In the genomic region with DNA sequence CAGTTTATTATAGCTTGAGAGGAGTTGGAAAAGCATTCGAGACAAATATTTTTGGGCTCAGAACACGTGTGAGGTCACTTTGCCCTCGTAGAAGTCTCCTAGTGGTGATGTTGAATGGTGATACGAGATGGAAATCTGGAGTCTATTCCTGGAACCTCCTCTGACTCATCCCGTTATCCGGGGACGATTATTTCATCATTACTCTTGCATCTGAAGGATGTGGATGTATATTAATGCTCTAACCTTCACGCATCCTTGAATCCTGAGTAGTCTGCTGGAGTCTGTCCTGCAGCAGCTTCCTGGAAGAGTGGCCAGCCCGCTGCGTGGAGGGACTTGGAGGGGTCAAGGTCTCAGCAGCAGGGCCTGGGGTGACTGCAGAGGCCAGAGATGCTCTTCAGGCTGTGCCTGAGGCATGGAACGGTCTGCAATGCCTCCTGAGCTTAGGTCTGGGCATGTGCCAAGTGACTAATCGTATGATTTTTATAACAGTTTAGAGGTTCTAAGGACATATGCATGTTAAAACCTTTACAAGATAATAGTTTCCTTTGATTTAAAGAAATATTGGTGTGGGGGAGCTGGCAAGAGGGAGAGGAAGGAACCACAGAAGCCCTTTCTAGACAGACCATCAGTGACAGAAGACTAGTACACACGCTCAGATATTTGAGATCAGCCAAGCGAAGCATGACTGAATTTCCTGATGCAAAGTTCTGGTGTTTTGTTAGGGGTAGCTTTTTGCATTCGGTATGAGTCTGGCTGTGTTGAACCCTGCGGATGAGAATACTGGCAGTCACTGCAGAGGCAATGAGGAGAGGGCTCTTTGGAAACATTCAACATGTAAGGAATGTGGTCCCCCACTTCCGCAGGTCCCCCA, we compare ENCODE assay signal across 9 cellular contexts.
A peak's percentile ranks its signal among the peaks of the same experiment; 100 is the strongest.
DNase-seq lines count a peak whose midpoint lies in the region; ATAC-seq lines count a peak whose summit lies in the region.
"Had no signal": no experiment of that assay in that cellular context is flagged by ENCODE, and none has a peak within 500 bp of the region (broad histone marks: within the 10 kb centered on the region; RNA-seq: fewer than 3 reads in every experiment).

No MANE protein-coding gene starts in this region.

- peak; percentile 80 for DNase-seq in AG08395 (ENCODE audit: low spot score)
- DNase-seq in LHCN-M2 (ENCODE audit: low read depth) = peak; percentile 84
- peak; percentile 74 for DNase-seq in fibroblast of the conjunctiva (ENCODE audit: low read depth)
- no peak for DNase-seq in stimulated activated effector memory CD8-positive, alpha-beta T cell treated with anti-CD3 and anti-CD28 coated beads, Interleukin-12 subunit alpha, Interleukin-12 subunit beta, amount 100 ng/mL, for 72 hours (ENCODE audit: low spot score in 2 of 2)
- DNase-seq in LoVo (ENCODE audit: low spot score) = no peak
- DNase-seq in COR-L47 (lab: John Stamatoyannopoulos, UW) = no peak
- no peak for DNase-seq in NOMO-1 treated with dmso at 0.1 percent for 144 hours (lab: John Stamatoyannopoulos, UW; ENCODE audit: unreplicated experiment)
- DNase-seq: DMS 273 treated with DMSO at 0.1 percent for 48 hours had no signal

- peak; percentile 61 for ATAC-seq in GM19463 (IDR thresholded peaks at IDR 0.05; ENCODE audit: unreplicated experiment)
- no peak for ATAC-seq in stimulated activated effector memory CD8-positive, alpha-beta T cell treated with anti-CD3 and anti-CD28 coated beads, Interleukin-12 subunit alpha, Interleukin-12 subunit beta, amount 100 ng/mL, for 72 hours

- no peak overlapping the region for H3K4me3 Mint-ChIP-seq in stimulated activated effector memory CD8-positive, alpha-beta T cell treated with anti-CD3 and anti-CD28 coated beads, Interleukin-12 subunit alpha, Interleukin-12 subunit beta, amount 100 ng/mL, for 72 hours

- no peak overlapping the region for H3K27ac Mint-ChIP-seq in stimulated activated effector memory CD8-positive, alpha-beta T cell treated with anti-CD3 and anti-CD28 coated beads, Interleukin-12 subunit alpha, Interleukin-12 subunit beta, amount 100 ng/mL, for 72 hours

- H3K9me3 Mint-ChIP-seq in stimulated activated effector memory CD8-positive, alpha-beta T cell treated with anti-CD3 and anti-CD28 coated beads, Interleukin-12 subunit alpha, Interleukin-12 subunit beta, amount 100 ng/mL, for 72 hours = no peaks in the 10 kb centered on the region

- no peaks in the 10 kb centered on the region for H3K36me3 Mint-ChIP-seq in stimulated activated effector memory CD8-positive, alpha-beta T cell treated with anti-CD3 and anti-CD28 coated beads, Interleukin-12 subunit alpha, Interleukin-12 subunit beta, amount 100 ng/mL, for 72 hours

- peaks cover 6% of the 10 kb centered on the region for H3K4me1 Mint-ChIP-seq in stimulated activated effector memory CD8-positive, alpha-beta T cell treated with anti-CD3 and anti-CD28 coated beads, Interleukin-12 subunit alpha, Interleukin-12 subunit beta, amount 100 ng/mL, for 72 hours

Comparison
In these comparisons a context has a peak if more than half of its experiments do, and no peak if none do; other contexts are left out.
1. DNase-seq: peak in AG08395 (single experiment), LHCN-M2 (single experiment) and fibroblast of the conjunctiva (single experiment); none in stimulated activated effector memory CD8-positive, alpha-beta T cell treated with anti-CD3 and anti-CD28 coated beads, Interleukin-12 subunit alpha, Interleukin-12 subunit beta, amount 100 ng/mL, for 72 hours (0 of 2), LoVo (single experiment), COR-L47 (single experiment) and NOMO-1 treated with dmso at 0.1 percent for 144 hours (single experiment).